ENCODE assay signal across 12 cellular contexts in genomic region chr10:6578221-6579192, GRCh38. TPM values are rescaled to one million over a fixed set of nuclear protein-coding genes. Genes with fewer than 3 reads are reported as not detected.
DNase-seq lines count a peak whose midpoint lies in the region; ATAC-seq and TF ChIP-seq lines count a peak whose summit lies in the region.
"Had no signal": no experiment of that assay in that cellular context is flagged by ENCODE, and none has a peak within 500 bp of the region (broad histone marks: within the 10 kb centered on the region; RNA-seq: fewer than 3 reads in every experiment).

No MANE protein-coding gene starts in this region.

- no peak for TF ChIP-seq POLR2A in stomach (IDR thresholded peaks at IDR 0.05)

- intact Hi-C loops in stomach (cut with DNase I; ENCODE audit: low total_unique reads) (no loop called here), head of caudate nucleus (cut with DNase I) (loop anchor here (10.0 kb wide), 1 partner anchor 134 kb away; no protein-coding TSS in a partner anchor)

- TF ChIP-seq EP300 in stomach (IDR thresholded peaks at IDR 0.05) = no peak

- H3K36me3 Mint-ChIP-seq in activated T-cell treated with anti-CD3 and anti-CD28 coated beads, Interleukin-2, amount 50 U/mL, for 72 hours (ENCODE audit: insufficient read depth in 2 of 2) = peaks cover 12 to 17% of the 10 kb centered on the region in 2 donors

- ATAC-seq in activated T-cell treated with anti-CD3 and anti-CD28 coated beads, Interleukin-2, amount 50 U/mL, for 72 hours (replicated peaks in 1 of 2) = no peak
- ATAC-seq: activated CD4-positive, CD25-positive, alpha-beta regulatory T cell treated with anti-CD3 and anti-CD28 coated beads, Interleukin-2, amount 50 U/mL, for 24 hours had no signal

- TF ChIP-seq CTCF in stomach (IDR thresholded peaks at IDR 0.05) = no peak

- peak overlapping the region in 3 of 5 donors; percentile 20 to 50 (median 41) for H3K27ac ChIP-seq in stomach

- H3K27me3 ChIP-seq in stomach = peaks cover 0 to 24% (median 16%) of the 10 kb centered on the region in 3 donors

- peak; percentile 33 to 41 for DNase-seq in activated CD4-positive, alpha-beta T cell treated with anti-CD3 and anti-CD28 coated beads for 4 hours
- DNase-seq in activated CD4-positive, alpha-beta T cell treated with anti-CD3 and anti-CD28 coated beads for 1 hour = no peak
- peak in 1 of 2 donors; percentile 42 for DNase-seq in activated T-cell treated with anti-CD3 and anti-CD28 coated beads, Interleukin-2, amount 50 U/mL, for 72 hours
- DNase-seq in stomach = no peak
- no peak for DNase-seq in head of caudate nucleus
- no peak for DNase-seq in NCI-H748 treated with DMSO at 0.1 percent for 48 hours (lab: John Stamatoyannopoulos, UW)
- no peak for DNase-seq in NCI-H1930 (lab: John Stamatoyannopoulos, UW)
- DNase-seq: MM.1S, posterior cingulate gyrus had no signal

- H3K4me1 Mint-ChIP-seq in activated T-cell treated with anti-CD3 and anti-CD28 coated beads, Interleukin-2, amount 50 U/mL, for 72 hours (ENCODE audit: low read depth) = peaks cover 68% of the 10 kb centered on the region

- peak overlapping the region; percentile 88 for H3K27ac Mint-ChIP-seq in activated T-cell treated with anti-CD3 and anti-CD28 coated beads, Interleukin-2, amount 50 U/mL, for 72 hours

- peak overlapping the region; percentile 90 to 92 for H3K4me3 Mint-ChIP-seq in activated T-cell treated with anti-CD3 and anti-CD28 coated beads, Interleukin-2, amount 50 U/mL, for 72 hours

- H3K4me3 ChIP-seq in iPS-11a (ENCODE audit: low read depth, low read length) (peak overlapping the region; percentile 67), stomach (peak overlapping the region in 3 of 4 donors; percentile 66 to 90 (median 77))

- H3K4me1 ChIP-seq in stomach = peaks cover 0 to 22% (median 8%) of the 10 kb centered on the region in 4 donors

- H3K27me3 Mint-ChIP-seq in activated T-cell treated with anti-CD3 and anti-CD28 coated beads, Interleukin-2, amount 50 U/mL, for 72 hours (ENCODE audit: low read depth) = no peaks in the 10 kb centered on the region

- no peaks in the 10 kb centered on the region for H3K9me3 Mint-ChIP-seq in activated T-cell treated with anti-CD3 and anti-CD28 coated beads, Interleukin-2, amount 50 U/mL, for 72 hours

- H3K36me3 ChIP-seq in stomach = no peaks in the 10 kb centered on the region

- 68 to 81% (median 76%) methylated on average over 21 of the region's 21 CpGs for WGBS in stomach, 5 donors

- no peaks in the 10 kb centered on the region for H3K9me3 ChIP-seq in stomach

RNA-seq across cellular contexts. Expression of gene PRKCQ, which starts 1.6 kb away (rescaled TPM):
- 10 to 100 TPM; 42.9 to 49.2 TPM for total RNA-seq in activated T-cell treated with anti-CD3 and anti-CD28 coated beads, Interleukin-2, amount 50 U/mL, for 72 hours
- total RNA-seq in stomach = 1 to 10 TPM in 2 of 5 donors, under 1 TPM in 2, not detected in 1; 0.45 to 5.1 (median 1.8) TPM
- 1 to 10 TPM in 1 of 3 donors, under 1 TPM in 2; 0.25 to 1.5 (median 0.63) TPM for polyA plus RNA-seq in stomach
- total RNA-seq: A673 had no signal

Comparison
In these comparisons a context has a peak if more than half of its experiments do, and no peak if none do; other contexts are left out.
1. DNase-seq: peak in activated CD4-positive, alpha-beta T cell treated with anti-CD3 and anti-CD28 coated beads for 4 hours (2 of 2); none in activated CD4-positive, alpha-beta T cell treated with anti-CD3 and anti-CD28 coated beads for 1 hour (single experiment), stomach (single experiment), head of caudate nucleus (0 of 42), NCI-H748 treated with DMSO at 0.1 percent for 48 hours (single experiment) and NCI-H1930 (0 of 2).
2. RNA of gene PRKCQ, which starts 1.6 kb away (total RNA-seq): 42.9 to 49.2 TPM in activated T-cell treated with anti-CD3 and anti-CD28 coated beads, Interleukin-2, amount 50 U/mL, for 72 hours; 0.45 to 5.1 TPM in stomach; every median in the first group is over 4 times any median in the second.